ENCODE assay signal across 8 cellular contexts in genomic region chr17:57810740-57811632, GRCh38.
DNase-seq lines count a peak whose midpoint lies in the region; ATAC-seq and TF ChIP-seq lines count a peak whose summit lies in the region.

No MANE protein-coding gene starts in this region.

- POLR2A ChIA-PET in HEK293 (lab: Yijun Ruan, JAX), result no interaction called here

- H3K27me3 Mint-ChIP-seq in nephron progenitor cell (ENCODE audit: low read depth, poor library complexity), result peaks cover 16% of the 10 kb centered on the region

- H3K27ac Mint-ChIP-seq in nephron progenitor cell, result peak overlapping the region; percentile 63

- H3K4me3 Mint-ChIP-seq in nephron progenitor cell, result peak overlapping the region; percentile 21

- no peaks in the 10 kb centered on the region for H3K36me3 Mint-ChIP-seq in nephron progenitor cell (ENCODE audit: low read depth)

- DNase-seq in NCI-H526 treated with DMSO at 0.1 percent for 48 hours (lab: John Stamatoyannopoulos, UW), result peak; percentile 31
- DNase-seq in epidermal melanocyte (ENCODE audit: insufficient read length, low spot score), result peak; percentile 30
- peak; percentile 35 for DNase-seq in nephron progenitor cell
- no peak for DNase-seq in stimulated activated CD4-positive, alpha-beta T cell treated with anti-CD3 and anti-CD28 coated beads, Interleukin-4, amount 100 ng/mL, for 24 hours

- no peak overlapping the region for H3K4me3 ChIP-seq in HEK293 (ENCODE audit: low read depth, low read length)

- TF ChIP-seq CTCF in HEK293 (tag by site-specific recombination; IDR thresholded peaks at IDR 0.05), result peak; percentile 31
- no peak for TF ChIP-seq CTCF in nephron progenitor cell (IDR thresholded peaks at IDR 0.05)

- H3K9me3 ChIP-seq in HEK293 (ENCODE audit: control insufficient read depth, insufficient read depth, low read depth, low read length), result no peaks in the 10 kb centered on the region

- no peaks in the 10 kb centered on the region for H3K36me3 ChIP-seq in HEK293 (ENCODE audit: control insufficient read depth in 2 of 2, insufficient read depth in 1 of 2, low read length in 2 of 2)

- peaks cover 35% of the 10 kb centered on the region for H3K4me1 Mint-ChIP-seq in nephron progenitor cell

- H3K4me1 ChIP-seq in HEK293 (ENCODE audit: control insufficient read depth, insufficient read depth, low read length), result peaks cover 24% of the 10 kb centered on the region

- ATAC-seq in HG02973 (IDR thresholded peaks at IDR 0.05; ENCODE audit: unreplicated experiment) (no peak), GM19463 (IDR thresholded peaks at IDR 0.05; ENCODE audit: unreplicated experiment) (no peak)
- no peak for ATAC-seq in activated CD4-positive, CD25-positive, alpha-beta regulatory T cell treated with anti-CD3 and anti-CD28 coated beads, Interleukin-2, amount 50 U/mL, for 24 hours

- H3K27ac ChIP-seq in HEK293 (ENCODE audit: extremely low read depth, low read depth, low read length), result peak overlapping the region; percentile 93

- CTCF ChIA-PET in HEK293 (lab: Yijun Ruan, JAX), result interaction anchor here (0.5 to 2.3 kb wide), 6 partner anchors 9 to 479 kb away, joined by 3 to 8 read pairs (median 4); no protein-coding TSS in a partner anchor

- no peaks in the 10 kb centered on the region for H3K9me3 Mint-ChIP-seq in nephron progenitor cell

TF ChIP-seq in HEK293, 187 proteins besides CTCF, POLR2A, EP300 and RAD21 (continues in another document):
- no peak for TF ChIP-seq ZNF626 (tag by site-specific recombination; IDR thresholded peaks at IDR 0.05)
- TF ChIP-seq ZNF112 (tag by site-specific recombination; IDR thresholded peaks at IDR 0.05), result no peak
- TF ChIP-seq ZNF140 (tag by site-specific recombination; IDR thresholded peaks at IDR 0.05), result no peak
- peak; percentile 90 for TF ChIP-seq ZNF24 (tag by site-specific recombination; IDR thresholded peaks at IDR 0.05)
- TF ChIP-seq ZNF555 (tag by site-specific recombination; conservative IDR thresholded peaks at IDR 0.05), result no peak
- TF ChIP-seq ZNF830 (tag by site-specific recombination; IDR thresholded peaks at IDR 0.05; ENCODE audit: low read depth), result no peak
- TF ChIP-seq KLF10 (tag by site-specific recombination; IDR thresholded peaks at IDR 0.05), result peak; percentile 86; the same call in 1 of the 2 replicates
- TF ChIP-seq REPIN1 (tag by site-specific recombination; IDR thresholded peaks at IDR 0.05; ENCODE audit: low read depth), result no peak
- TF ChIP-seq KLF9 (tag by site-specific recombination; IDR thresholded peaks at IDR 0.05; ENCODE audit: low read depth), result 0 out of 2 replicates have a peak, but pooled peaks have one; percentile 14
- TF ChIP-seq ZNF354C (tag by site-specific recombination; IDR thresholded peaks at IDR 0.05; ENCODE audit: borderline replicate concordance, low read depth), result no peak
- TF ChIP-seq ZXDB (tag by site-specific recombination; IDR thresholded peaks at IDR 0.05), result peak; percentile 62; the same call in 1 of the 2 replicates
- TF ChIP-seq ZNF658 (tag by site-specific recombination; IDR thresholded peaks at IDR 0.05), result no peak
- peak; percentile 71 for TF ChIP-seq PATZ1 (tag by site-specific recombination; IDR thresholded peaks at IDR 0.05)
- TF ChIP-seq ZNF157 (tag by site-specific recombination; IDR thresholded peaks at IDR 0.05), result no peak
- peak; percentile 75; the same call in 1 of the 2 replicates for TF ChIP-seq TSHZ1 (tag by site-specific recombination; IDR thresholded peaks at IDR 0.05; ENCODE audit: borderline replicate concordance)
- TF ChIP-seq ZNF777 (tag by site-specific recombination; IDR thresholded peaks at IDR 0.05; ENCODE audit: borderline replicate concordance), result no peak
- 0 out of 2 replicates have a peak, but pooled peaks have one; percentile 7 for TF ChIP-seq ZNF596 (tag by site-specific recombination; IDR thresholded peaks at IDR 0.05)
- no peak for TF ChIP-seq ZNF624 (tag by site-specific recombination; IDR thresholded peaks at IDR 0.05)
- TF ChIP-seq GFI1B (tag by site-specific recombination; IDR thresholded peaks at IDR 0.05), result peak; percentile 55
- peak; percentile 39; the same call in 1 of the 2 replicates for TF ChIP-seq ZBTB21 (tag by site-specific recombination; IDR thresholded peaks at IDR 0.05)
- 0 out of 2 replicates have a peak, but pooled peaks have one; percentile 9 for TF ChIP-seq ZNF146 (tag by site-specific recombination; IDR thresholded peaks at IDR 0.05)
- peak; percentile 82 for TF ChIP-seq PRDM4 (tag by site-specific recombination; IDR thresholded peaks at IDR 0.05)
- TF ChIP-seq ZNF785 (tag by site-specific recombination; IDR thresholded peaks at IDR 0.05), result no peak
- TF ChIP-seq ZSCAN23 (tag by site-specific recombination; IDR thresholded peaks at IDR 0.05), result peak; percentile 49; the same call in 1 of the 2 replicates
- no peak for TF ChIP-seq ZNF701 (tag by site-specific recombination; IDR thresholded peaks at IDR 0.05)
- TF ChIP-seq GLIS1 (tag by site-specific recombination; IDR thresholded peaks at IDR 0.05), result peak; percentile 100
- TF ChIP-seq ZNF639 (tag by site-specific recombination; IDR thresholded peaks at IDR 0.05), result peak; percentile 62; the same call in 1 of the 2 replicates
- TF ChIP-seq ZNF600 (tag by site-specific recombination; IDR thresholded peaks at IDR 0.05), result 0 out of 2 replicates have a peak, but pooled peaks have one; percentile 48
